19 cellular contexts compared by ENCODE assay signal in genomic region chr3:76222115-76222652, GRCh38.
DNase-seq lines count a peak whose midpoint lies in the region; ATAC-seq, FAIRE-seq and TF ChIP-seq lines count a peak whose summit lies in the region.
"Had no signal": no experiment of that assay in that cellular context is flagged by ENCODE, and none has a peak within 500 bp of the region (broad histone marks: within the 10 kb centered on the region; RNA-seq: fewer than 3 reads in every experiment).

No MANE protein-coding gene starts in this region.

- DNase-seq in H4 (ENCODE audit: low spot score) (peak; percentile 30), LoVo (ENCODE audit: low spot score) (peak; percentile 28), adipocyte (ENCODE audit: low read depth) (peak; percentile 15), lower lobe of right lung (no peak), gastrocnemius medialis (no peak), GM19239 (ENCODE audit: insufficient read length, low spot score) (no peak)
- DNase-seq: Caco-2; CD4-positive, alpha-beta T cell; H7; HFFc6; MM.1S; NCI-H1092 treated with DMSO at 0.1 percent for 48 hours; NCI-H146; NCI-H2029 treated with DMSO at 0.1 percent for 48 hours; NCI-H524 had no signal

- H3K36me3 ChIP-seq in adipocyte (ENCODE audit: control insufficient read depth, insufficient read depth, low read length, severe bottlenecking) (no peaks in the 10 kb centered on the region), lower lobe of right lung (no peaks in the 10 kb centered on the region), gastrocnemius medialis (no peaks in the 10 kb centered on the region)

- H3K27ac ChIP-seq in lower lobe of right lung (no peak overlapping the region), gastrocnemius medialis (no peak overlapping the region)
- H3K27ac ChIP-seq: A549, KMS-11 had no signal

- H3K27me3 ChIP-seq in adipocyte (replicated peaks; ENCODE audit: control insufficient read depth, insufficient read depth, low read length), result no peaks in the 10 kb centered on the region
- no peaks in the 10 kb centered on the region for H3K27me3 ChIP-seq in lower lobe of right lung (ENCODE audit: low read depth)
- no peaks in the 10 kb centered on the region for H3K27me3 ChIP-seq in gastrocnemius medialis

- in situ Hi-C loops in gastrocnemius medialis (cut with MboI; ENCODE audit: low sequenced_read_pairs in 4 of 4), result no loop called here

- intact Hi-C loops in lower lobe of right lung (cut with DNase I), result no loop called here
- intact Hi-C loops in gastrocnemius medialis (cut with DNase I; ENCODE audit: low total_unique reads), result no loop called here

- H3K4me1 ChIP-seq in adipocyte (ENCODE audit: control insufficient read depth, insufficient read depth, low read length) (no peaks in the 10 kb centered on the region), lower lobe of right lung (no peaks in the 10 kb centered on the region), gastrocnemius medialis (no peaks in the 10 kb centered on the region)
- H3K4me1 ChIP-seq: A549, Caco-2 had no signal

- TF ChIP-seq CTCF in lower lobe of right lung (IDR thresholded peaks at IDR 0.05), result no peak
- no peak for TF ChIP-seq CTCF in gastrocnemius medialis (IDR thresholded peaks at IDR 0.05 in 4 of 5, conservative IDR thresholded peaks at IDR 0.05 in 1 of 5)

- no peak for TF ChIP-seq POLR2A in gastrocnemius medialis (IDR thresholded peaks at IDR 0.05)

- ATAC-seq in lower lobe of right lung, result peak; percentile 18 to 27
- ATAC-seq in GM18907 (IDR thresholded peaks at IDR 0.05; ENCODE audit: unreplicated experiment), result no peak
- no peak for ATAC-seq in GM21367 (IDR thresholded peaks at IDR 0.05; ENCODE audit: unreplicated experiment)
- no peak for ATAC-seq in gastrocnemius medialis
- ATAC-seq: A549 had no signal

- H3K9ac ChIP-seq in adipocyte (ENCODE audit: low read length), result no peak overlapping the region
- H3K9ac ChIP-seq: KMS-11 had no signal

- H3K9me3 ChIP-seq in adipocyte (ENCODE audit: control insufficient read depth, low read length) (no peaks in the 10 kb centered on the region), lower lobe of right lung (no peaks in the 10 kb centered on the region), gastrocnemius medialis (no peaks in the 10 kb centered on the region)
- H3K9me3 ChIP-seq: A549, Caco-2 had no signal

- H3K4me3 ChIP-seq in adipocyte (ENCODE audit: low read length) (no peak overlapping the region), lower lobe of right lung (no peak overlapping the region), gastrocnemius medialis (no peak overlapping the region)
- H3K4me3 ChIP-seq: A549 had no signal

- FAIRE-seq in GM19239 (lab: Jason Lieb, UNC), result no peak
- FAIRE-seq: A549 had no signal

Comparison
In these comparisons a context has a peak if more than half of its experiments do, and no peak if none do; other contexts are left out.
1. DNase-seq: peak in H4 (single experiment), LoVo (single experiment) and adipocyte (single experiment); none in lower lobe of right lung (single experiment), gastrocnemius medialis (0 of 2) and GM19239 (single experiment).
2. ATAC-seq: peak in lower lobe of right lung (2 of 2); none in GM18907 (single experiment), GM21367 (single experiment) and gastrocnemius medialis (0 of 2).